ENCODE assay signal across 15 cellular contexts in the genomic region with DNA sequence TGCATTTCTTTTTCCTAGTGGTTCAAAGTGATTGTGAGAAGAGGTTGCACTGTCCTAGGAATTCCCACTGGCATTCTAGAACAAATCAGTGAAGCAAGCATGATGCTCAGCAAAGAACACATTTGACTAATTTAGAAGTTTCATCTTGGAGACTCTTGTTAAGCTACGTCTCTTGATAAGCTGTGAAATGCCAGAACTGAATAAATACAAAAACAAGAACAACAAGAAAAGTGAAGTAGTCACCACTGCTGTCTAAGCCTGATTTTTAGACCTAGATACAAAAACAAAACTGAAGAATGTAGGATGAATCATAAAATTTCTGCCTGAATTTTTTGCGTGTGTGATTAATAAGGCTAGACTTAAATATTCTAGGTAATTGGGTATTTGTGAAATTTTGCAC.
"Had no signal": no experiment of that assay in that cellular context is flagged by ENCODE, and none has a peak within 500 bp of the region (broad histone marks: within the 10 kb centered on the region; RNA-seq: fewer than 3 reads in every experiment).

No MANE protein-coding gene starts in this region.

- H3K36me3 Mint-ChIP-seq: naive thymus-derived CD4-positive, alpha-beta T cell; stimulated activated naive B cell treated with anti-CD40 and anti-IgM and Interleukin-4, amounts not matched to agents 10 μg/mL and 1 μg/mL and 100 μg/mL, for 72 hours had no signal

- H3K4me1 Mint-ChIP-seq: naive thymus-derived CD4-positive, alpha-beta T cell; nephron progenitor cell; stimulated activated naive B cell treated with anti-CD40 and anti-IgM and Interleukin-4, amounts not matched to agents 10 μg/mL and 1 μg/mL and 100 μg/mL, for 72 hours; stimulated activated naive CD8-positive, alpha-beta T cell treated with anti-CD3 and anti-CD28 coated beads, Interleukin-15, amount 100 ng/mL, for 72 hours had no signal

- H3K27me3 Mint-ChIP-seq: dendritic cell treated with granulocyte-macrophage colony-stimulating factor and Interleukin-4, amounts not matched to agents 40 ng/mL and 50 ng/mL, for 4 days; effector memory CD8-positive, alpha-beta T cell; naive thymus-derived CD4-positive, alpha-beta T cell; stimulated activated naive B cell treated with anti-CD40 and anti-IgM and Interleukin-4, amounts not matched to agents 10 μg/mL and 1 μg/mL and 100 μg/mL, for 72 hours; stimulated activated naive CD8-positive, alpha-beta T cell treated with anti-CD3 and anti-CD28 coated beads, Interleukin-15, amount 100 ng/mL, for 72 hours had no signal

- ATAC-seq: effector memory CD8-positive, alpha-beta T cell; heart left ventricle; naive thymus-derived CD4-positive, alpha-beta T cell; stimulated activated naive B cell treated with anti-CD40 and anti-IgM and Interleukin-4, amounts not matched to agents 10 μg/mL and 1 μg/mL and 100 μg/mL, for 72 hours; stimulated activated naive CD8-positive, alpha-beta T cell treated with anti-CD3 and anti-CD28 coated beads, Interleukin-15, amount 100 ng/mL, for 72 hours had no signal

- H3K9me3 ChIP-seq: heart left ventricle, neutrophil, sigmoid colon had no signal

- H3K27ac ChIP-seq: heart left ventricle, neutrophil, skin epidermis had no signal

- H3K27ac Mint-ChIP-seq: dendritic cell treated with granulocyte-macrophage colony-stimulating factor and Interleukin-4, amounts not matched to agents 40 ng/mL and 50 ng/mL, for 4 days; effector memory CD8-positive, alpha-beta T cell; naive thymus-derived CD4-positive, alpha-beta T cell; nephron progenitor cell; stimulated activated naive B cell treated with anti-CD40 and anti-IgM and Interleukin-4, amounts not matched to agents 10 μg/mL and 1 μg/mL and 100 μg/mL, for 72 hours; stimulated activated naive CD8-positive, alpha-beta T cell treated with anti-CD3 and anti-CD28 coated beads, Interleukin-15, amount 100 ng/mL, for 72 hours had no signal

- H3K9me3 Mint-ChIP-seq: nephron progenitor cell; stimulated activated naive B cell treated with anti-CD40 and anti-IgM and Interleukin-4, amounts not matched to agents 10 μg/mL and 1 μg/mL and 100 μg/mL, for 72 hours had no signal

- H3K36me3 ChIP-seq: heart left ventricle, neutrophil, sigmoid colon had no signal

- H3K4me3 Mint-ChIP-seq: dendritic cell treated with granulocyte-macrophage colony-stimulating factor and Interleukin-4, amounts not matched to agents 40 ng/mL and 50 ng/mL, for 4 days; effector memory CD8-positive, alpha-beta T cell; naive thymus-derived CD4-positive, alpha-beta T cell; nephron progenitor cell; stimulated activated naive B cell treated with anti-CD40 and anti-IgM and Interleukin-4, amounts not matched to agents 10 μg/mL and 1 μg/mL and 100 μg/mL, for 72 hours; stimulated activated naive CD8-positive, alpha-beta T cell treated with anti-CD3 and anti-CD28 coated beads, Interleukin-15, amount 100 ng/mL, for 72 hours had no signal

- H3K27me3 ChIP-seq: heart left ventricle, neutrophil, sigmoid colon had no signal

- DNase-seq: effector memory CD8-positive, alpha-beta T cell; foreskin melanocyte; heart left ventricle; hippocampal formation; naive thymus-derived CD4-positive, alpha-beta T cell; nephron progenitor cell; sigmoid colon; stimulated activated CD4-positive, alpha-beta T cell treated with anti-CD3 and anti-CD28 coated beads, Interleukin-2, amount 100 ng/mL, for 24 hours; stimulated activated CD4-positive, alpha-beta T cell treated with anti-CD3 and anti-CD28 coated beads, Interleukin-4, amount 100 ng/mL, for 4 hours; stimulated activated naive B cell treated with anti-CD40 and anti-IgM and Interleukin-4, amounts not matched to agents 10 μg/mL and 1 μg/mL and 100 μg/mL, for 72 hours; stimulated activated naive CD8-positive, alpha-beta T cell treated with anti-CD3 and anti-CD28 coated beads, Interleukin-15, amount 100 ng/mL, for 72 hours; substantia nigra had no signal

- H3K4me3 ChIP-seq: heart left ventricle, sigmoid colon, skin epidermis had no signal
